Comparison of ENCODE assay signal across 14 cellular contexts in the genomic region with DNA sequence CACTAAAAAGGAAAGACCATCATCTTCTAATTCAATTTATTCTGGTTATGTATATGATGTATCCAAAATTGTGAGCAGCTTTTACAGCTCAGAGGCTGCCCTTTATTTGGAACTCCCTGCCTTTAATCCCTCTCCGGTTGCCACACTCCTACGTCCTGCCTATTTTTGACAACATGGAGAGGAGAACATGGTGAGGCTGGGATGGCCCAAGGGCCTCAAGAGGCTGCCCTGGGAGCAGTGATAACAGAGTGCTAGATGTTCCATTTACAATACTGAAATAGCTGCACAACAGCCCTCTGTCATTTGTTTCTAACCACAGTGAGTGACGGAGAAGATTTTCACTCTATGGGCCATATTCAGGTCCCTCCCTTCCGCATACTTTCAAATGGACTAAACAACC. TPM values are rescaled to one million over a fixed set of nuclear protein-coding genes. Genes with fewer than 3 reads are reported as not detected.
A peak's percentile ranks its signal among the peaks of the same experiment; 100 is the strongest.
DNase-seq lines count a peak whose midpoint lies in the region; ATAC-seq and TF ChIP-seq lines count a peak whose summit lies in the region.
"Had no signal": no experiment of that assay in that cellular context is flagged by ENCODE, and none has a peak within 500 bp of the region (broad histone marks: within the 10 kb centered on the region; RNA-seq: fewer than 3 reads in every experiment).

No MANE protein-coding gene starts in this region.

- H3K9me3 ChIP-seq in adrenal gland (replicated peaks in 1 of 3) (no peaks in the 10 kb centered on the region), osteoblast (ENCODE audit: low read depth, low read length) (no peaks in the 10 kb centered on the region)

- H3K27ac Mint-ChIP-seq in mesothelial cell of epicardium: no peak overlapping the region
- no peak overlapping the region for H3K27ac Mint-ChIP-seq in stimulated activated effector memory CD8-positive, alpha-beta T cell treated with anti-CD3 and anti-CD28 coated beads, Interleukin-12 subunit alpha, Interleukin-12 subunit beta, amount 100 ng/mL, for 72 hours
- H3K27ac Mint-ChIP-seq: memory B cell had no signal

- H3K9me3 Mint-ChIP-seq in mesothelial cell of epicardium: no peaks in the 10 kb centered on the region
- H3K9me3 Mint-ChIP-seq in stimulated activated effector memory CD8-positive, alpha-beta T cell treated with anti-CD3 and anti-CD28 coated beads, Interleukin-12 subunit alpha, Interleukin-12 subunit beta, amount 100 ng/mL, for 72 hours: no peaks in the 10 kb centered on the region
- H3K9me3 Mint-ChIP-seq: memory B cell had no signal

- no peak overlapping the region for H3K4me3 Mint-ChIP-seq in mesothelial cell of epicardium
- no peak overlapping the region for H3K4me3 Mint-ChIP-seq in stimulated activated effector memory CD8-positive, alpha-beta T cell treated with anti-CD3 and anti-CD28 coated beads, Interleukin-12 subunit alpha, Interleukin-12 subunit beta, amount 100 ng/mL, for 72 hours
- H3K4me3 Mint-ChIP-seq: memory B cell had no signal

- H3K27me3 Mint-ChIP-seq in mesothelial cell of epicardium (ENCODE audit: low read depth): no peaks in the 10 kb centered on the region

- no peak for TF ChIP-seq POLR2A in adrenal gland (IDR thresholded peaks at IDR 0.05)

- peaks cover 1% of the 10 kb centered on the region for H3K36me3 Mint-ChIP-seq in mesothelial cell of epicardium
- H3K36me3 Mint-ChIP-seq in stimulated activated effector memory CD8-positive, alpha-beta T cell treated with anti-CD3 and anti-CD28 coated beads, Interleukin-12 subunit alpha, Interleukin-12 subunit beta, amount 100 ng/mL, for 72 hours: no peaks in the 10 kb centered on the region
- H3K36me3 Mint-ChIP-seq: memory B cell had no signal

- H3K4me3 ChIP-seq in adrenal gland (no peak overlapping the region), osteoblast (ENCODE audit: insufficient read depth, low read length) (no peak overlapping the region)

- 85 to 98% (median 92%) methylated on average over 4 of the region's 4 CpGs for WGBS in adrenal gland, 4 donors

- intact Hi-C loops in adrenal gland (cut with DNase I) (no loop called here), cardiac septum (cut with DNase I) (no loop called here)

- peaks cover 20 to 36% of the 10 kb centered on the region in 2 donors for H3K4me1 ChIP-seq in adrenal gland (replicated peaks in 1 of 2)
- peaks cover 45% of the 10 kb centered on the region for H3K4me1 ChIP-seq in osteoblast (ENCODE audit: insufficient read depth, low read length)

- no peak overlapping the region for H2AFZ ChIP-seq in osteoblast (ENCODE audit: low read length)

- no peak for ATAC-seq in GM21737 (IDR thresholded peaks at IDR 0.05; ENCODE audit: unreplicated experiment)
- ATAC-seq in stimulated activated effector memory CD8-positive, alpha-beta T cell treated with anti-CD3 and anti-CD28 coated beads, Interleukin-12 subunit alpha, Interleukin-12 subunit beta, amount 100 ng/mL, for 72 hours: no peak

- H3K27ac ChIP-seq in adrenal gland (peak overlapping the region in 3 of 5 donors; percentile 26 to 75 (median 68)), osteoblast (ENCODE audit: low read depth, low read length) (peak overlapping the region; percentile 83)

- TF ChIP-seq CTCF in adrenal gland (IDR thresholded peaks at IDR 0.05): no peak
- TF ChIP-seq CTCF in osteoblast (IDR thresholded peaks at IDR 0.05; ENCODE audit: extremely low read depth, low read depth, low read length): no peak
- no peak for TF ChIP-seq CTCF in mesothelial cell of epicardium (IDR thresholded peaks at IDR 0.05; ENCODE audit: unreplicated experiment)

- H3K27me3 ChIP-seq in adrenal gland: no peaks in the 10 kb centered on the region
- H3K27me3 ChIP-seq in osteoblast (ENCODE audit: insufficient read depth, low read length): no peaks in the 10 kb centered on the region

- DNase-seq in adrenal gland (no peak), cardiac septum (ENCODE audit: low spot score) (peak; percentile 82), osteoblast (ENCODE audit: insufficient read length, low spot score, missing footprints) (no peak), NCI-H1048 (lab: John Stamatoyannopoulos, UW) (no peak), mesothelial cell of epicardium (ENCODE audit: low spot score in 2 of 2, unreplicated experiment in 2 of 2) (no peak)
- DNase-seq in stimulated activated effector memory CD8-positive, alpha-beta T cell treated with anti-CD3 and anti-CD28 coated beads, Interleukin-12 subunit alpha, Interleukin-12 subunit beta, amount 100 ng/mL, for 72 hours (ENCODE audit: low spot score in 2 of 2): no peak
- DNase-seq: activated CD4-positive, alpha-beta T cell treated with anti-CD3 and anti-CD28 coated beads, Interleukin-2, amount 50 U/mL, for 1 hour; activated naive CD4-positive, alpha-beta T cell treated with anti-CD3 and anti-CD28 coated beads, Interleukin-2, amount 50 U/mL, for 16 hours; effector CD4-positive, alpha-beta T cell; EL; NCI-H1436 treated with DMSO at 0.1 percent for 48 hours; NCI-H748 treated with DMSO at 0.1 percent for 48 hours had no signal

- H3K79me2 ChIP-seq in osteoblast (ENCODE audit: insufficient read depth, low read length): peaks cover 96% of the 10 kb centered on the region

- H3K36me3 ChIP-seq in adrenal gland (replicated peaks in 1 of 2) (no peaks in the 10 kb centered on the region), osteoblast (ENCODE audit: insufficient read depth, low read length) (peaks cover 27% of the 10 kb centered on the region)

- peak overlapping the region; percentile 68 for H3K4me2 ChIP-seq in osteoblast (ENCODE audit: insufficient read depth, low read length)

- peaks cover 15% of the 10 kb centered on the region for H3K4me1 Mint-ChIP-seq in mesothelial cell of epicardium
- no peaks in the 10 kb centered on the region for H3K4me1 Mint-ChIP-seq in stimulated activated effector memory CD8-positive, alpha-beta T cell treated with anti-CD3 and anti-CD28 coated beads, Interleukin-12 subunit alpha, Interleukin-12 subunit beta, amount 100 ng/mL, for 72 hours

- H4K20me1 ChIP-seq in osteoblast (ENCODE audit: insufficient read depth, low read length): peaks cover 2% of the 10 kb centered on the region

RNA-seq across cellular contexts. Expression of a gene that starts 33.5 kb away (rescaled TPM):
- total RNA-seq in adrenal gland (10 to 100 TPM; 14.6 to 79.8 (median 40.2) TPM), cardiac septum (26.9 TPM), osteoblast (28.2 and 28.3 TPM in 2 replicates), mesothelial cell of epicardium (21.3 to 24.5 TPM (median 23.0 TPM) in 3 replicates)
- polyA plus RNA-seq in adrenal gland: 10 to 100 TPM; 10.5 to 14.4 (median 13.1) TPM
